ENCODE assay signal across 12 cellular contexts in genomic region chr10:70380350-70381135, GRCh38. TPM values are rescaled to one million over a fixed set of nuclear protein-coding genes. Genes with fewer than 3 reads are reported as not detected.
DNase-seq lines count a peak whose midpoint lies in the region; ATAC-seq and TF ChIP-seq lines count a peak whose summit lies in the region.
"Had no signal": no experiment of that assay in that cellular context is flagged by ENCODE, and none has a peak within 500 bp of the region (broad histone marks: within the 10 kb centered on the region; RNA-seq: fewer than 3 reads in every experiment).

No MANE protein-coding gene starts in this region.

- no peak for ATAC-seq in stimulated activated naive CD8-positive, alpha-beta T cell treated with anti-CD3 and anti-CD28 coated beads, Interleukin-15, Interleukin-2, amounts not matched to agents 100 U/mL and 50 U/mL, for 24 hours
- ATAC-seq in right cardiac atrium (no peak), HG03108 (IDR thresholded peaks at IDR 0.05; ENCODE audit: unreplicated experiment) (no peak)

- no peaks in the 10 kb centered on the region for H3K27me3 ChIP-seq in WERI-Rb-1 (ENCODE audit: insufficient read depth, low read depth, severe bottlenecking)
- no peaks in the 10 kb centered on the region for H3K27me3 ChIP-seq in right cardiac atrium (ENCODE audit: control insufficient read depth, insufficient read depth)
- H3K27me3 ChIP-seq: ovary had no signal

- H3K36me3 Mint-ChIP-seq in stimulated activated naive CD8-positive, alpha-beta T cell treated with anti-CD3 and anti-CD28 coated beads, Interleukin-15, Interleukin-2, amounts not matched to agents 100 ng/mL and 50 ng/mL, for 24 hours (ENCODE audit: low read depth): peaks cover 5% of the 10 kb centered on the region
- H3K36me3 Mint-ChIP-seq in type B pancreatic cell: peaks cover 7% of the 10 kb centered on the region

- H3K4me3 Mint-ChIP-seq in stimulated activated naive CD8-positive, alpha-beta T cell treated with anti-CD3 and anti-CD28 coated beads, Interleukin-15, Interleukin-2, amounts not matched to agents 100 ng/mL and 50 ng/mL, for 24 hours: peak overlapping the region; percentile 85
- H3K4me3 Mint-ChIP-seq in type B pancreatic cell: peak overlapping the region; percentile 89

- H3K4me1 ChIP-seq in right cardiac atrium (ENCODE audit: control insufficient read depth, insufficient read depth, low read length): no peaks in the 10 kb centered on the region

- H3K27me3 Mint-ChIP-seq in stimulated activated naive CD8-positive, alpha-beta T cell treated with anti-CD3 and anti-CD28 coated beads, Interleukin-15, Interleukin-2, amounts not matched to agents 100 ng/mL and 50 ng/mL, for 24 hours: peaks cover 8% of the 10 kb centered on the region
- H3K27me3 Mint-ChIP-seq in type B pancreatic cell: peaks cover 22% of the 10 kb centered on the region

- H3K27ac ChIP-seq in WERI-Rb-1 (peak overlapping the region; percentile 96), right cardiac atrium (ENCODE audit: low read length) (peak overlapping the region; percentile 62)
- H3K27ac ChIP-seq: ovary had no signal

- H3K4me3 ChIP-seq in WERI-Rb-1 (ENCODE audit: low read depth, low read length): peak overlapping the region; percentile 49; the same call in 1 of the 2 replicates
- H3K4me3 ChIP-seq in right cardiac atrium (ENCODE audit: low read length): no peak overlapping the region

- no peak for DNase-seq in stimulated activated naive CD8-positive, alpha-beta T cell treated with anti-CD3 and anti-CD28 coated beads, Interleukin-15, Interleukin-2, amounts not matched to agents 100 U/mL and 50 U/mL, for 24 hours
- DNase-seq in WERI-Rb-1 (no peak), right cardiac atrium (peak in 1 of 3 donors; percentile 45), type B pancreatic cell (ENCODE audit: extremely low spot score, unreplicated experiment) (no peak), mesenteric fat pad (ENCODE audit: low spot score) (no peak), superior temporal gyrus (ENCODE audit: extremely low spot score) (no peak)
- DNase-seq: activated effector memory CD4-positive, alpha-beta T cell treated with anti-CD3 and anti-CD28 coated beads, Interleukin-2, amount 50 U/mL, for 16 hours; cortex of kidney; GOT3 had no signal

- no peak for TF ChIP-seq CTCF in WERI-Rb-1 (IDR thresholded peaks at IDR 0.05; ENCODE audit: low read depth, low read length)
- no peak for TF ChIP-seq CTCF in type B pancreatic cell (conservative IDR thresholded peaks at IDR 0.05)

- no peaks in the 10 kb centered on the region; the same call in 1 of the 2 replicates for H3K36me3 ChIP-seq in WERI-Rb-1
- H3K36me3 ChIP-seq: ovary had no signal

- peaks cover 14% of the 10 kb centered on the region for H3K4me1 Mint-ChIP-seq in stimulated activated naive CD8-positive, alpha-beta T cell treated with anti-CD3 and anti-CD28 coated beads, Interleukin-15, Interleukin-2, amounts not matched to agents 100 ng/mL and 50 ng/mL, for 24 hours (ENCODE audit: low read depth)
- H3K4me1 Mint-ChIP-seq in type B pancreatic cell (ENCODE audit: unreplicated experiment): peaks cover 13% of the 10 kb centered on the region

- intact Hi-C loops in right cardiac atrium (cut with DNase I): no loop called here

- H3K27ac Mint-ChIP-seq in stimulated activated naive CD8-positive, alpha-beta T cell treated with anti-CD3 and anti-CD28 coated beads, Interleukin-15, Interleukin-2, amounts not matched to agents 100 ng/mL and 50 ng/mL, for 24 hours: no peak overlapping the region
- peak overlapping the region; percentile 32 for H3K27ac Mint-ChIP-seq in type B pancreatic cell

- H3K9me3 Mint-ChIP-seq in stimulated activated naive CD8-positive, alpha-beta T cell treated with anti-CD3 and anti-CD28 coated beads, Interleukin-15, Interleukin-2, amounts not matched to agents 100 ng/mL and 50 ng/mL, for 24 hours: peaks cover 5% of the 10 kb centered on the region
- H3K9me3 Mint-ChIP-seq in type B pancreatic cell: peaks cover 7% of the 10 kb centered on the region

- peaks cover 5% of the 10 kb centered on the region for H3K9me3 ChIP-seq in WERI-Rb-1 (ENCODE audit: severe bottlenecking)
- no peaks in the 10 kb centered on the region for H3K9me3 ChIP-seq in right cardiac atrium (ENCODE audit: control insufficient read depth, low read length)
- H3K9me3 ChIP-seq: ovary had no signal

- 86% methylated on average over 7 of the region's 7 CpGs for WGBS in right cardiac atrium

RNA-seq across cellular contexts. Expression of gene LRRC20, which starts 1.9 kb away (rescaled TPM):
- 10 to 100 TPM; 17.7 to 46.4 (median 37.0) TPM for total RNA-seq in right cardiac atrium
- 33.4 TPM for polyA plus RNA-seq in right cardiac atrium
- total RNA-seq in type B pancreatic cell (ENCODE audit: low replicate concordance): 6.1 and 17.6 TPM in 2 replicates
- total RNA-seq in mesenteric fat pad: 1.9 TPM

RNA-seq across cellular contexts. Expression of gene EIF4EBP2, which starts 23.4 kb away (rescaled TPM):
- 10 to 100 TPM; 69.7 to 91.1 (median 78.0) TPM for total RNA-seq in right cardiac atrium
- 29.6 TPM for polyA plus RNA-seq in right cardiac atrium
- total RNA-seq in type B pancreatic cell (ENCODE audit: low replicate concordance): 80.4 and 100 TPM in 2 replicates
- 137 TPM for total RNA-seq in mesenteric fat pad
